In the genomic region with DNA sequence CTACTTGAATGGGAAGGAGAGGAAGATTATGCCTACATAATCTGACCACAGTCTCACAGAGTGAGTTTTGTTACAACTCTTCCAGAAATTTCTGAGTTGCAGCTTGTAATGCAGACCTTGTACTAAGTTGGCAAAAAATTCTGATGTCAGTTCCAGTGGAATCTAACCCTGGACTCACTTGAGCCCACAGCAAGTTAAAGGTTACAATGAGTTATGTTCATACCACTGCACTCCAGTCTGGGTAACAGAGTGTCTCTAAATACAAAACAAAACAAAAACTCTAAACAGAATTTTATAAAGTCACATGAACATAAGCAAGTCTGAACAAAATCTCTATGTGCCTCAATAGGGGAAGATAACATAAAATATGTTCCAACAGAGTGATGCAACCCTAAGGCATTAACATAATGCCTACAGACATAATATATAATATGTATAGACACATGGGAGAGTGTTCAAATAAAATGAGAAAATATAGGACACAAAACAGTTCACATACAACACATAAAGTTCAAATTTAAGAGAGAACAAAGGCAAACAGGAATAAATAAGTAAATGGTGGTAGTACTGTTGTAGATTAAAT, we compare ENCODE assay signal across 21 cellular contexts. TPM values are rescaled to one million over a fixed set of nuclear protein-coding genes. Genes with fewer than 3 reads are reported as not detected.
A peak's percentile ranks its signal among the peaks of the same experiment; 100 is the strongest.
DNase-seq lines count a peak whose midpoint lies in the region; ATAC-seq and TF ChIP-seq lines count a peak whose summit lies in the region.
"Had no signal": no experiment of that assay in that cellular context is flagged by ENCODE, and none has a peak within 500 bp of the region (broad histone marks: within the 10 kb centered on the region; RNA-seq: fewer than 3 reads in every experiment).

No MANE protein-coding gene starts in this region.

- CTCF ChIA-PET in CD8-positive, alpha-beta T cell (lab: Charles Lee), result interaction anchor here (1.0 kb wide), 1 partner anchor 15 kb away, joined by 3 read pairs; no protein-coding TSS in a partner anchor

- H3K4me1 Mint-ChIP-seq in CD8-positive, alpha-beta T cell (ENCODE audit: low read depth), result peaks cover 39% of the 10 kb centered on the region

- DNase-seq in AG10803 (ENCODE audit: low read depth) (peak; percentile 12), SK-N-MC (ENCODE audit: low read depth, low spot score) (peak; percentile 60), epithelial cell of esophagus (ENCODE audit: low read depth) (peak; percentile 4), omental fat pad (ENCODE audit: low spot score) (no peak)
- no peak for DNase-seq in CD8-positive, alpha-beta T cell
- DNase-seq: 8988T; BE2C; Calu3; CD4-positive, alpha-beta memory T cell; NCI-H1417; NCI-H187 treated with DMSO at 0.1 percent for 48 hours; NCI-H345; NCI-H524 treated with DMSO at 0.1 percent for 48 hours; PC-9; SIG-M5 had no signal

- no peak overlapping the region for H3K9ac ChIP-seq in SK-N-MC (ENCODE audit: insufficient read length)

- no peak overlapping the region for H3K27ac Mint-ChIP-seq in CD8-positive, alpha-beta T cell

- no peak overlapping the region for H3K4me3 ChIP-seq in AG10803 (ENCODE audit: low read length)
- no peak overlapping the region for H3K4me3 ChIP-seq in SK-N-MC
- H3K4me3 ChIP-seq in epithelial cell of esophagus (ENCODE audit: low read length), result no peak overlapping the region
- no peak overlapping the region for H3K4me3 ChIP-seq in CD8-positive, alpha-beta T cell (ENCODE audit: low read depth, low read length)
- H3K4me3 ChIP-seq: PC-9 had no signal

- no peak overlapping the region for H3K4me3 Mint-ChIP-seq in CD8-positive, alpha-beta T cell
- H3K4me3 Mint-ChIP-seq: CD4-positive, alpha-beta memory T cell had no signal

- ATAC-seq in omental fat pad (ENCODE audit: low FRiP score), result peak; percentile 57
- no peak for ATAC-seq in CD8-positive, alpha-beta T cell
- ATAC-seq in HG03520 (IDR thresholded peaks at IDR 0.05; ENCODE audit: unreplicated experiment), result no peak
- no peak for ATAC-seq in HG03135 (IDR thresholded peaks at IDR 0.05; ENCODE audit: unreplicated experiment)
- ATAC-seq in GM19328 (IDR thresholded peaks at IDR 0.05; ENCODE audit: unreplicated experiment), result no peak

- peak overlapping the region; percentile 47 for H3K27ac ChIP-seq in SK-N-MC
- H3K27ac ChIP-seq in CD8-positive, alpha-beta T cell (ENCODE audit: low read depth, low read length), result no peak overlapping the region
- H3K27ac ChIP-seq: PC-9, RWPE1 had no signal

- POLR2A ChIA-PET in CD8-positive, alpha-beta T cell (lab: Charles Lee), result no interaction called here

- intact Hi-C loops in CD8-positive, alpha-beta T cell (cut with DNase I, micrococcal nuclease), result no loop called here

- H3K9me3 Mint-ChIP-seq in CD8-positive, alpha-beta T cell, result no peaks in the 10 kb centered on the region

- no peaks in the 10 kb centered on the region for H3K9me3 ChIP-seq in SK-N-MC (ENCODE audit: low read depth, low read length)
- no peaks in the 10 kb centered on the region for H3K9me3 ChIP-seq in CD8-positive, alpha-beta T cell (ENCODE audit: low read length)
- H3K9me3 ChIP-seq: BE2C had no signal

- H3K27me3 Mint-ChIP-seq in CD8-positive, alpha-beta T cell (ENCODE audit: low read depth), result no peaks in the 10 kb centered on the region

- TF ChIP-seq CTCF in AG10803 (conservative IDR thresholded peaks at IDR 0.05; ENCODE audit: low read length) (no peak), epithelial cell of esophagus (IDR thresholded peaks at IDR 0.05; ENCODE audit: insufficient read depth, low read depth, low read length, missing control alignments) (no peak), omental fat pad (IDR thresholded peaks at IDR 0.05) (no peak)
- no peak for TF ChIP-seq CTCF in CD8-positive, alpha-beta T cell (IDR thresholded peaks at IDR 0.05)

- peaks cover 36% of the 10 kb centered on the region for H3K4me1 ChIP-seq in CD8-positive, alpha-beta T cell (ENCODE audit: insufficient read depth, low read length)

- no peaks in the 10 kb centered on the region for H3K27me3 ChIP-seq in CD8-positive, alpha-beta T cell (ENCODE audit: insufficient read depth, low read length)
- H3K27me3 ChIP-seq: BE2C had no signal

- H3K36me3 Mint-ChIP-seq in CD8-positive, alpha-beta T cell, result no peaks in the 10 kb centered on the region
- H3K36me3 Mint-ChIP-seq: CD4-positive, alpha-beta memory T cell had no signal

- no peaks in the 10 kb centered on the region for H3K36me3 ChIP-seq in SK-N-MC (ENCODE audit: insufficient read depth, low read length)
- H3K36me3 ChIP-seq in CD8-positive, alpha-beta T cell (ENCODE audit: insufficient read depth, low read length), result no peaks in the 10 kb centered on the region
- H3K36me3 ChIP-seq: BE2C had no signal

RNA-seq across cellular contexts. Expression of a gene that starts 1.1 kb away (rescaled TPM):
- total RNA-seq in omental fat pad, result 1 to 10 TPM; 1.2 to 4.9 (median 3.8) TPM
- total RNA-seq in CD8-positive, alpha-beta T cell, result not detected
- total RNA-seq: Calu3; CD4-positive, alpha-beta memory T cell; H4; M059J; PC-9 had no signal

Comparison
In these comparisons a context has a peak if more than half of its experiments do, and no peak if none do; other contexts are left out.
1. DNase-seq: peak in AG10803 (single experiment), SK-N-MC (single experiment) and epithelial cell of esophagus (single experiment); none in omental fat pad (single experiment) and CD8-positive, alpha-beta T cell (0 of 7).